Comparison of ENCODE assay signal across 26 cellular contexts in the genomic region with DNA sequence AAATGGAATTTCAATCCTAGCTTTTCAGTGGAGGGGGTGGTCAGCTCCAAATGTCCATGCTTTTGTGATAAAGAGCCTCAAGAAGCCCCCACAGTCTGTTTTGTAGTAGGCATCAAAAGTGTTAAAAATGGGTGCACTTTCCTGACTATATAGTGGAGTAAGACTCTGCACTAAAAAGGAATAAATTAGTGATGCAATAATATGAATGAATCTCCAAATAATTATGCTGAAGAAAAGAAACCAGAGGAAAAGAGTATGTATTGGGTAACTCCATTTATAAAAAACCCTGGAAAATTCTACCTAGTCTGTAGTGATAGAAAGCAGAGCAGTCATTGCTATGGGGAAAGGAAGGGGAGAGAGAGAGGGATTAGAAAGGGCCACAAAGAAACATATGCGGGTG.
"Had no signal": no experiment of that assay in that cellular context is flagged by ENCODE, and none has a peak within 500 bp of the region (broad histone marks: within the 10 kb centered on the region; RNA-seq: fewer than 3 reads in every experiment).

No MANE protein-coding gene starts in this region.

- DNase-seq: activated CD4-positive, alpha-beta memory T cell treated with anti-CD3 and anti-CD28 coated beads for 36 hours; activated CD4-positive, alpha-beta T cell treated with anti-CD3 and anti-CD28 coated beads, Interleukin-2, amount 10 ng/mL, durations not matched to agents 7 days and 5 days; activated CD4-positive, CD25-positive, alpha-beta regulatory T cell; activated CD8-positive, alpha-beta memory T cell treated with anti-CD3 and anti-CD28 coated beads for 24 hours; activated naive CD4-positive, alpha-beta T cell treated with Interleukin-2 at 50 U/mL for 16 hours; activated naive CD8-positive, alpha-beta T cell treated with anti-CD3 and anti-CD28 coated beads, Interleukin-2, amount 50 U/mL, for 24 hours; activated T-cell treated with anti-CD3 and anti-CD28 coated beads, Interleukin-2, amount 50 U/mL, for 4 hours; amniotic stem cell; body of pancreas; central memory CD4-positive, alpha-beta T cell; MG63; NCI-H1092; NCI-H1417; NCI-H1930; NCI-H526; NCI-H774; PC-9; SIG-M5; SK-N-SH; T-helper 1 cell had no signal

- H3K4me2 ChIP-seq: KMS-11, PC-9, SK-N-SH had no signal

- H3K9me3 Mint-ChIP-seq: activated T-cell treated with anti-CD3 and anti-CD28 coated beads, Interleukin-2, amount 50 U/mL, for 4 hours had no signal

- H3K4me1 Mint-ChIP-seq: activated CD4-positive, alpha-beta T cell treated with anti-CD3 and anti-CD28 coated beads, Interleukin-2, amount 10 ng/mL, durations not matched to agents 7 days and 5 days had no signal

- H3K4me3 Mint-ChIP-seq: activated CD4-positive, alpha-beta memory T cell treated with anti-CD3 and anti-CD28 coated beads for 36 hours; activated CD4-positive, alpha-beta T cell treated with anti-CD3 and anti-CD28 coated beads, Interleukin-2, amount 10 ng/mL, durations not matched to agents 7 days and 5 days; activated naive CD8-positive, alpha-beta T cell treated with anti-CD3 and anti-CD28 coated beads, Interleukin-2, amount 50 U/mL, for 24 hours; activated T-cell treated with anti-CD3 and anti-CD28 coated beads, Interleukin-2, amount 50 U/mL, for 4 hours had no signal

- H3K27ac Mint-ChIP-seq: activated CD4-positive, alpha-beta memory T cell treated with anti-CD3 and anti-CD28 coated beads for 36 hours; activated CD4-positive, alpha-beta T cell treated with anti-CD3 and anti-CD28 coated beads, Interleukin-2, amount 10 ng/mL, durations not matched to agents 7 days and 5 days; activated naive CD4-positive, alpha-beta T cell treated with anti-CD3 and anti-CD28 coated beads, Interleukin-2, amount 50 U/mL, for 72 hours; activated naive CD8-positive, alpha-beta T cell treated with anti-CD3 and anti-CD28 coated beads, Interleukin-2, amount 50 U/mL, for 24 hours had no signal

- H3K36me3 ChIP-seq: ascending aorta, MG63 had no signal

- H2AFZ ChIP-seq: PC-9 had no signal

- H3K4me1 ChIP-seq: ascending aorta, body of pancreas had no signal

- ATAC-seq: body of pancreas had no signal

- FAIRE-seq: bronchial epithelial cell had no signal

- H3K27ac ChIP-seq: ascending aorta, body of pancreas, coronary artery, KMS-11, PC-9, VCaP had no signal

- H3K27me3 ChIP-seq: ascending aorta, body of pancreas, MG63 had no signal

- H3K4me3 ChIP-seq: ascending aorta, body of pancreas, coronary artery, MG63, PC-9 had no signal

- H3K9ac ChIP-seq: KMS-11, SK-N-SH had no signal

- H3K27me3 Mint-ChIP-seq: activated CD4-positive, alpha-beta memory T cell treated with anti-CD3 and anti-CD28 coated beads for 36 hours had no signal

- H3K9me3 ChIP-seq: ascending aorta, body of pancreas, MG63, SK-N-SH had no signal
